In genomic region chr6:10720960-10721849, GRCh38 we compare ENCODE assay signal across 7 cellular contexts. TPM values are rescaled to one million over a fixed set of nuclear protein-coding genes. Genes with fewer than 3 reads are reported as not detected.
A peak's percentile ranks its signal among the peaks of the same experiment; 100 is the strongest.
DNase-seq lines count a peak whose midpoint lies in the region; ATAC-seq and TF ChIP-seq lines count a peak whose summit lies in the region.
"Not testable (repeated sequence)": the region's sequence is repeated elsewhere in the genome, so short reads cannot be mapped to it uniquely, and the experiment has no call there.
"Had no signal": no experiment of that assay in that cellular context is flagged by ENCODE, and none has a peak within 500 bp of the region (broad histone marks: within the 10 kb centered on the region; RNA-seq: fewer than 3 reads in every experiment).

No MANE protein-coding gene starts in this region.

- peaks cover 24% of the 10 kb centered on the region for H3K36me3 Mint-ChIP-seq in HFFc6 (ENCODE audit: low read depth)

- H3K9me3 ChIP-seq in SJSA1 (replicated peaks); ascending aorta; gastroesophageal sphincter; osteoblast (ENCODE audit: low read depth, low read length): not testable (repeated sequence)

- intact Hi-C loops in ascending aorta (cut with DNase I), result not testable (repeated sequence)

- peaks cover 33% of the 10 kb centered on the region for H3K79me2 ChIP-seq in osteoblast (ENCODE audit: insufficient read depth, low read length)

- H3K36me3 ChIP-seq in SJSA1, result peaks cover 24% of the 10 kb centered on the region
- H3K36me3 ChIP-seq in ascending aorta, result not testable (repeated sequence)
- peaks cover 0 to 18% of the 10 kb centered on the region in 2 donors for H3K36me3 ChIP-seq in gastroesophageal sphincter
- H3K36me3 ChIP-seq in osteoblast (ENCODE audit: insufficient read depth, low read length), result peaks cover 16% of the 10 kb centered on the region

- peaks cover 15% of the 10 kb centered on the region; the same call in 1 of the 2 replicates for H3K9me3 Mint-ChIP-seq in HFFc6

- peak overlapping the region; percentile 55 for H2AFZ ChIP-seq in osteoblast (ENCODE audit: low read length)

- not testable (repeated sequence) for H4K20me1 ChIP-seq in osteoblast (ENCODE audit: insufficient read depth, low read length)

- H3K27me3 Mint-ChIP-seq in HFFc6 (ENCODE audit: insufficient read depth), result not testable (repeated sequence)

- peaks cover 38% of the 10 kb centered on the region for H3K4me1 Mint-ChIP-seq in HFFc6 (ENCODE audit: low read depth)

- ATAC-seq in gastroesophageal sphincter, result not testable (repeated sequence)

- H3K4me2 ChIP-seq in osteoblast (ENCODE audit: insufficient read depth, low read length), result peak overlapping the region; percentile 71

- H3K27ac ChIP-seq in 22Rv1 (peak overlapping the region; percentile 88), ascending aorta (peak overlapping the region; percentile 61 to 84), gastroesophageal sphincter (peak overlapping the region; percentile 10 to 91 (median 81))
- not testable (repeated sequence) for H3K27ac ChIP-seq in SJSA1; osteoblast (ENCODE audit: low read depth, low read length)

- TF ChIP-seq CTCF in 22Rv1 (IDR thresholded peaks at IDR 0.05); HFFc6 (IDR thresholded peaks at IDR 0.05); ascending aorta (IDR thresholded peaks at IDR 0.05); gastroesophageal sphincter (IDR thresholded peaks at IDR 0.05); osteoblast (IDR thresholded peaks at IDR 0.05; ENCODE audit: extremely low read depth, low read depth, low read length): not testable (repeated sequence)

- peak overlapping the region; percentile 97 for H3K4me3 Mint-ChIP-seq in HFFc6

- H3K4me1 ChIP-seq in SJSA1 (replicated peaks) (peaks cover 31% of the 10 kb centered on the region), ascending aorta (peaks cover 7 to 20% of the 10 kb centered on the region in 2 donors), gastroesophageal sphincter (peaks cover 0 to 52% (median 15%) of the 10 kb centered on the region in 3 donors), osteoblast (ENCODE audit: insufficient read depth, low read length) (peaks cover 15% of the 10 kb centered on the region)

- TF ChIP-seq POLR2A in gastroesophageal sphincter (IDR thresholded peaks at IDR 0.05), result not testable (repeated sequence)

- H3K27ac Mint-ChIP-seq in HFFc6, result peak overlapping the region; percentile 97

- TF ChIP-seq EP300 in gastroesophageal sphincter (IDR thresholded peaks at IDR 0.05), result not testable (repeated sequence)

- DNase-seq in HFFc6; SJSA1 (ENCODE audit: low read depth in 1 of 2, low spot score in 2 of 2); ascending aorta (ENCODE audit: low spot score in 2 of 2); osteoblast (ENCODE audit: insufficient read length, low spot score, missing footprints): not testable (repeated sequence)

- not testable (repeated sequence) for H3K27me3 ChIP-seq in SJSA1 (replicated peaks); ascending aorta; gastroesophageal sphincter; osteoblast (ENCODE audit: insufficient read depth, low read length)

- H3K4me3 ChIP-seq in SJSA1, result peak overlapping the region; percentile 54
- peak overlapping the region; percentile 40 to 77 for H3K4me3 ChIP-seq in ascending aorta
- peak overlapping the region; percentile 38 to 65 for H3K4me3 ChIP-seq in gastroesophageal sphincter
- peak overlapping the region; percentile 72 for H3K4me3 ChIP-seq in osteoblast (ENCODE audit: insufficient read depth, low read length)

- whole genome bisulfite sequencing in gastroesophageal sphincter (ENCODE audit: low coverage in 1 of 2), 2 donors, result 83 to 85% methylated on average over 8 to 10 of the region's 17 CpGs

RNA-seq across cellular contexts. Expression of gene TMEM14C, which starts 1.7 kb away (rescaled TPM):
- total RNA-seq in HFFc6 (2021; fragmentation: NEBNext Ultra II Directional; extraction: Animal tissue kit (Norgen Biotek cat#: 25700)), result 100 to 1,000 TPM; 140 to 158 (median 145) TPM
- total RNA-seq in SJSA1 (2014; rRNA removed; shearing (Covaris generic)), result 281 and 359 TPM in 2 replicates
- total RNA-seq in ascending aorta (79.6 TPM), gastroesophageal sphincter (100 to 1,000 TPM in 3 of 4 donors, 10 to 100 TPM in 1; 97.4 to 209 (median 150) TPM), osteoblast (131 and 155 TPM in 2 replicates)

RNA-seq across cellular contexts. Expression of gene TMEM14B, which starts 26.4 kb away (rescaled TPM):
- total RNA-seq in HFFc6 (2021; fragmentation: NEBNext Ultra II Directional; extraction: Animal tissue kit (Norgen Biotek cat#: 25700)), result 100 to 1,000 TPM in 1 of 6 experiments, 10 to 100 TPM in 5; 82.7 to 113 (median 96.7) TPM
- total RNA-seq in SJSA1 (2014; rRNA removed; shearing (Covaris generic)), result 171 and 226 TPM in 2 replicates
- total RNA-seq in ascending aorta, result 59.1 TPM
- 10 to 100 TPM; 29.7 to 65.2 (median 60.5) TPM for total RNA-seq in gastroesophageal sphincter
- 64.1 and 73.1 TPM in 2 replicates for total RNA-seq in osteoblast

RNA-seq across cellular contexts. Expression of gene PAK1IP1, which starts 26.4 kb away (rescaled TPM):
- 10 to 100 TPM; 18.2 to 23.1 (median 19.4) TPM for total RNA-seq in HFFc6 (2021; fragmentation: NEBNext Ultra II Directional; extraction: Animal tissue kit (Norgen Biotek cat#: 25700))
- total RNA-seq in SJSA1 (2014; rRNA removed; shearing (Covaris generic)), result 35.4 and 45.5 TPM in 2 replicates
- total RNA-seq in ascending aorta (6.1 TPM), gastroesophageal sphincter (10 to 100 TPM in 3 of 4 donors, 1 to 10 TPM in 1; 9.4 to 14.6 (median 12.5) TPM), osteoblast (17.7 and 18.3 TPM in 2 replicates)

RNA-seq across cellular contexts. Expression of gene C6orf52, which starts 26.8 kb away (rescaled TPM):
- total RNA-seq in HFFc6 (2021; fragmentation: NEBNext Ultra II Directional; extraction: Animal tissue kit (Norgen Biotek cat#: 25700)), result not detected
- 0.50 and 2.2 TPM in 2 replicates for total RNA-seq in SJSA1 (2014; rRNA removed; shearing (Covaris generic))
- not detected for total RNA-seq in ascending aorta
- 1 to 10 TPM in 1 of 4 donors, not detected in 3; 2.5 TPM for total RNA-seq in gastroesophageal sphincter
- total RNA-seq in osteoblast, result not detected in 2 replicates
- total RNA-seq: LHCN-M2 had no signal
